In genomic region chr1:59013276-59013927, GRCh38 we compare ENCODE assay signal across 9 cellular contexts.
DNase-seq lines count a peak whose midpoint lies in the region; ATAC-seq and TF ChIP-seq lines count a peak whose summit lies in the region.
"Had no signal": no experiment of that assay in that cellular context is flagged by ENCODE, and none has a peak within 500 bp of the region (broad histone marks: within the 10 kb centered on the region; RNA-seq: fewer than 3 reads in every experiment).

No MANE protein-coding gene starts in this region.

- peak overlapping the region; percentile 50 for H2AFZ ChIP-seq in fibroblast of lung (ENCODE audit: low read length)

- CTCF ChIA-PET in T-cell (lab: Charles Lee) = no interaction called here

- H3K4me1 ChIP-seq in fibroblast of lung (ENCODE audit: control insufficient read depth, extremely low read depth, insufficient read depth, low read length) = peaks cover 15% of the 10 kb centered on the region

- H3K9ac ChIP-seq in fibroblast of lung (ENCODE audit: insufficient read depth, low read length) = peak overlapping the region; percentile 37

- no peaks in the 10 kb centered on the region for H3K79me2 ChIP-seq in fibroblast of lung (ENCODE audit: control insufficient read depth, insufficient read depth, low read length)

- peak; percentile 59 for ATAC-seq in GM21737 (IDR thresholded peaks at IDR 0.05; ENCODE audit: unreplicated experiment)
- ATAC-seq in omental fat pad (ENCODE audit: low FRiP score) = peak; percentile 68
- no peak for ATAC-seq in T-cell (replicated peaks in 1 of 4)

- peaks cover 0 to under 1% (median 0%) of the 10 kb centered on the region in 3 donors for H3K9me3 Mint-ChIP-seq in T-cell

- peak overlapping the region; percentile 81 for H3K4me2 ChIP-seq in fibroblast of lung (ENCODE audit: extremely low read depth, insufficient read depth, low read length)

- POLR2A ChIA-PET in T-cell (lab: Charles Lee) = no interaction called here

- no peaks in the 10 kb centered on the region for H3K36me3 Mint-ChIP-seq in T-cell

- H4K20me1 ChIP-seq in fibroblast of lung (ENCODE audit: control insufficient read depth, extremely low read depth, insufficient read depth, low read length) = no peaks in the 10 kb centered on the region

- TF ChIP-seq CTCF in fibroblast of lung (conservative IDR thresholded peaks at IDR 0.05 in 1 of 2, IDR thresholded peaks at IDR 0.05 in 1 of 2; ENCODE audit: low read depth in 1 of 2, low read length in 2 of 2) (no peak), omental fat pad (IDR thresholded peaks at IDR 0.05) (no peak)

- H3K4me3 Mint-ChIP-seq in T-cell = no peak overlapping the region

- DNase-seq in ELF-1 (ENCODE audit: low read depth, low spot score) = peak; percentile 90
- peak; percentile 83 for DNase-seq in M059J (ENCODE audit: low read depth)
- DNase-seq in fibroblast of lung (ENCODE audit: low read depth in 2 of 2) = peak; percentile 36 to 38
- no peak for DNase-seq in omental fat pad (ENCODE audit: low spot score)
- no peak for DNase-seq in T-cell
- no peak for DNase-seq in NCI-H146 (lab: John Stamatoyannopoulos, UW)
- no peak for DNase-seq in superior temporal gyrus (ENCODE audit: extremely low spot score)

- H3K27ac Mint-ChIP-seq in T-cell = no peak overlapping the region

- no peaks in the 10 kb centered on the region for H3K27me3 Mint-ChIP-seq in T-cell

- peak overlapping the region in 2 of 4 experiments; percentile 15 to 29 for H3K4me3 ChIP-seq in fibroblast of lung (replicated peaks in 1 of 4; ENCODE audit: control extremely low read depth in 1 of 4, insufficient read depth in 1 of 4, low read depth in 3 of 4, low read length in 4 of 4)

- peaks cover 1 to 11% (median 3%) of the 10 kb centered on the region in 3 donors for H3K4me1 Mint-ChIP-seq in T-cell

- no peaks in the 10 kb centered on the region for H3K9me3 ChIP-seq in fibroblast of lung (ENCODE audit: control insufficient read depth, insufficient read depth, low read depth, low read length)
- H3K9me3 ChIP-seq: neutrophil had no signal

- H3K27ac ChIP-seq in fibroblast of lung (ENCODE audit: insufficient read depth, low read length) = peak overlapping the region; percentile 66
- H3K27ac ChIP-seq: neutrophil had no signal

- H3K27me3 ChIP-seq in fibroblast of lung (ENCODE audit: control insufficient read depth, insufficient read depth, low read length) = no peaks in the 10 kb centered on the region

- H3K36me3 ChIP-seq in fibroblast of lung (ENCODE audit: control insufficient read depth, insufficient read depth, low read length) = no peaks in the 10 kb centered on the region
- H3K36me3 ChIP-seq: neutrophil had no signal

Comparison
In these comparisons a context has a peak if more than half of its experiments do, and no peak if none do; other contexts are left out.
1. DNase-seq: peak in ELF-1 (single experiment), M059J (single experiment) and fibroblast of lung (2 of 2); none in omental fat pad (single experiment), T-cell (0 of 34), NCI-H146 (single experiment) and superior temporal gyrus (single experiment).
2. ATAC-seq: peak in GM21737 (single experiment) and omental fat pad (single experiment); none in T-cell (0 of 4).